ENCODE assay signal across 15 cellular contexts in the genomic region with DNA sequence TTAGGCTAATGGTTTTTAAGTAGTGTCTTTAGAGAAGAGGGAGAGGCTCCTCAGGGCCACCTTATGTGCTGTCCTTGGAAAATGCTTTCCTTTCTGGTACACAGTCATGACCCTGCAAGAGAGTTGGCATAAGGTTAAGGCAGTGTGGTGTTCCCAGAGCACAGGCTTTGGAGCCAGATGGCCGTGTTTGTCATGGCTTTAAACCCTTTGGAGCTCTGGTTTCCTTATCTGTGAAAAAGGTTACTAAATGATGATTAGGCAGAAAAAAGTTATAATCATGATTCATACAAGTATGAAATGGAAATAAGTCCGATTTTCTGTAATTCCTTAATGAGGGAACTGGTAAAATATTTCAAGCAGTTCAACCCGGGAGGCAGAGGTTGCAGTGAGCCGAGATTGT. TPM values are rescaled to one million over a fixed set of nuclear protein-coding genes. Genes with fewer than 3 reads are reported as not detected.
DNase-seq lines count a peak whose midpoint lies in the region; ATAC-seq and TF ChIP-seq lines count a peak whose summit lies in the region.
"Had no signal": no experiment of that assay in that cellular context is flagged by ENCODE, and none has a peak within 500 bp of the region (broad histone marks: within the 10 kb centered on the region; RNA-seq: fewer than 3 reads in every experiment).

No MANE protein-coding gene starts in this region.

- no peaks in the 10 kb centered on the region for H3K9me3 ChIP-seq in PC-9 (ENCODE audit: insufficient read depth, low read depth)
- no peaks in the 10 kb centered on the region for H3K9me3 ChIP-seq in gastrocnemius medialis
- H3K9me3 ChIP-seq in upper lobe of right lung: no peaks in the 10 kb centered on the region
- H3K9me3 ChIP-seq: prostate gland, upper lobe of left lung had no signal

- POLR2A ChIA-PET in PC-9 (lab: Charles Lee; ENCODE audit: unreplicated experiment): no interaction called here

- H3K4me3 ChIP-seq in PC-9 (no peak overlapping the region), fibroblast of pulmonary artery (replicated peaks; ENCODE audit: low read depth, low read length) (no peak overlapping the region), gastrocnemius medialis (no peak overlapping the region), upper lobe of right lung (no peak overlapping the region)
- H3K4me3 ChIP-seq: prostate gland, upper lobe of left lung had no signal

- no TSS peak for BruUV-seq in PC-9 (replicated peaks; lab: Mats Ljungman, UMichigan)

- CTCF ChIA-PET in PC-9 (lab: Charles Lee): interaction anchor here (0.7 kb wide), 2 partner anchors 13 to 143 kb away, joined by 3 to 5 read pairs; no protein-coding TSS in a partner anchor

- H3K9me2 ChIP-seq in PC-9 (ENCODE audit: insufficient read depth): no peaks in the 10 kb centered on the region

- in situ Hi-C loops in gastrocnemius medialis (cut with MboI; ENCODE audit: low sequenced_read_pairs in 4 of 4): no loop called here

- intact Hi-C loops in PC-9 (cut with micrococcal nuclease; ENCODE audit: unreplicated experiment) (no loop called here), gastrocnemius medialis (cut with DNase I; ENCODE audit: low total_unique reads) (no loop called here), upper lobe of right lung (cut with DNase I) (no loop called here)

- H3K36me3 ChIP-seq in PC-9 (ENCODE audit: low read depth) (peaks cover 42% of the 10 kb centered on the region), gastrocnemius medialis (peaks cover 5 to 63% of the 10 kb centered on the region in 2 donors), upper lobe of right lung (peaks cover 64% of the 10 kb centered on the region)
- H3K36me3 ChIP-seq: prostate gland had no signal

- no peaks in the 10 kb centered on the region for H3K27me3 ChIP-seq in PC-9 (ENCODE audit: insufficient read depth, low read depth)
- no peaks in the 10 kb centered on the region for H3K27me3 ChIP-seq in gastrocnemius medialis
- H3K27me3 ChIP-seq in upper lobe of right lung: no peaks in the 10 kb centered on the region
- H3K27me3 ChIP-seq: upper lobe of left lung had no signal

- peaks cover 9% of the 10 kb centered on the region; the same call in 1 of the 2 replicates for H4K20me1 ChIP-seq in PC-9 (ENCODE audit: insufficient read depth)

- H3K27ac ChIP-seq in PC-9 (peak overlapping the region; percentile 38; the same call in 1 of the 2 replicates), gastrocnemius medialis (peak overlapping the region; percentile 32 to 77 (median 55)), upper lobe of right lung (no peak overlapping the region)
- H3K27ac ChIP-seq: prostate gland, upper lobe of left lung had no signal

- no peak for TF ChIP-seq POLR2A in gastrocnemius medialis (IDR thresholded peaks at IDR 0.05)

- no peak overlapping the region for H2AFZ ChIP-seq in PC-9

- H3K4me2 ChIP-seq in PC-9: no peak overlapping the region

- DNase-seq in DMS 273 (lab: John Stamatoyannopoulos, UW; ENCODE audit: unreplicated experiment) (peak; percentile 77), PC-9 (no peak), fibroblast of pulmonary artery (ENCODE audit: low read depth) (peak; percentile 39), gastrocnemius medialis (peak in 1 of 2 donors; percentile 53), NCI-H524 treated with DMSO at 0.1 percent for 48 hours (lab: John Stamatoyannopoulos, UW) (no peak), upper lobe of right lung (no peak), cortex of kidney (lab: John Stamatoyannopoulos, UW) (no peak)
- no peak for DNase-seq in activated CD8-positive, alpha-beta memory T cell treated with anti-CD3 and anti-CD28 coated beads for 24 hours
- DNase-seq: activated naive CD4-positive, alpha-beta T cell treated with anti-CD3 and anti-CD28 coated beads, Interleukin-2, amount 50 U/mL, for 16 hours; COR-L47; NCI-H1930; stimulated activated CD4-positive, alpha-beta T cell treated with anti-CD3 and anti-CD28 coated beads, Interleukin-12 subunit alpha, Interleukin-12 subunit beta, amount 100 ng/mL, for 4 hours; upper lobe of left lung had no signal

- no peaks in the 10 kb centered on the region for H3K4me1 ChIP-seq in PC-9 (replicated peaks; ENCODE audit: insufficient read depth)
- H3K4me1 ChIP-seq in gastrocnemius medialis: peaks cover 0 to 9% of the 10 kb centered on the region in 2 donors
- no peaks in the 10 kb centered on the region for H3K4me1 ChIP-seq in upper lobe of right lung
- H3K4me1 ChIP-seq: prostate gland, upper lobe of left lung had no signal

- ATAC-seq in gastrocnemius medialis (peak; percentile 83 to 97), upper lobe of right lung (no peak)

- peaks cover 29% of the 10 kb centered on the region; the same call in 1 of the 2 replicates for H3F3A ChIP-seq in PC-9 (ENCODE audit: insufficient read depth, low read depth)

- TF ChIP-seq CTCF in PC-9 (conservative IDR thresholded peaks at IDR 0.05) (no peak), fibroblast of pulmonary artery (IDR thresholded peaks at IDR 0.05; ENCODE audit: low read length, missing control alignments) (no peak), gastrocnemius medialis (IDR thresholded peaks at IDR 0.05 in 4 of 5, conservative IDR thresholded peaks at IDR 0.05 in 1 of 5) (no peak), upper lobe of right lung (IDR thresholded peaks at IDR 0.05) (no peak)

- H3K79me2 ChIP-seq in PC-9 (ENCODE audit: low read depth): no peaks in the 10 kb centered on the region

RNA-seq across cellular contexts. Expression of a gene that starts 13.2 kb away (rescaled TPM):
- 42.1 and 45.9 TPM in 2 replicates for total RNA-seq in PC-9 (2021)
- 10 to 100 TPM; 33.1 to 44.2 (median 35.5) TPM for total RNA-seq in gastrocnemius medialis
- 36.5 TPM for total RNA-seq in upper lobe of right lung

RNA-seq across cellular contexts. Expression of a gene that starts 13.3 kb away (rescaled TPM):
- total RNA-seq in PC-9 (2021): 126 and 161 TPM in 2 replicates
- total RNA-seq in gastrocnemius medialis: 10 to 100 TPM; 27.3 to 52.3 (median 34.8) TPM
- 97.3 TPM for total RNA-seq in upper lobe of right lung

RNA-seq across cellular contexts. Expression of a gene that starts 40.2 kb away (rescaled TPM):
- 2.5 and 2.7 TPM in 2 replicates for total RNA-seq in PC-9 (2021)
- 10 to 100 TPM in 1 of 4 donors, 1 to 10 TPM in 1, under 1 TPM in 1, not detected in 1; 0.23 to 10.0 (median 1.6) TPM for total RNA-seq in gastrocnemius medialis
- total RNA-seq in upper lobe of right lung: 8.2 TPM
- total RNA-seq: H4 had no signal

RNA-seq across cellular contexts. Expression of a gene that starts 41.3 kb away (rescaled TPM):
- 30.3 and 33.8 TPM in 2 replicates for total RNA-seq in PC-9 (2021)
- total RNA-seq in gastrocnemius medialis: 10 to 100 TPM; 13.3 to 36.8 (median 33.0) TPM
- 44.6 TPM for total RNA-seq in upper lobe of right lung

Comparison
In these comparisons a context has a peak if more than half of its experiments do, and no peak if none do; other contexts are left out.
1. DNase-seq: peak in DMS 273 (single experiment) and fibroblast of pulmonary artery (single experiment); none in PC-9 (0 of 2), NCI-H524 treated with DMSO at 0.1 percent for 48 hours (single experiment), upper lobe of right lung (single experiment), cortex of kidney (single experiment) and activated CD8-positive, alpha-beta memory T cell treated with anti-CD3 and anti-CD28 coated beads for 24 hours (single experiment).